ENCODE assay signal across 8 cellular contexts in the genomic region with DNA sequence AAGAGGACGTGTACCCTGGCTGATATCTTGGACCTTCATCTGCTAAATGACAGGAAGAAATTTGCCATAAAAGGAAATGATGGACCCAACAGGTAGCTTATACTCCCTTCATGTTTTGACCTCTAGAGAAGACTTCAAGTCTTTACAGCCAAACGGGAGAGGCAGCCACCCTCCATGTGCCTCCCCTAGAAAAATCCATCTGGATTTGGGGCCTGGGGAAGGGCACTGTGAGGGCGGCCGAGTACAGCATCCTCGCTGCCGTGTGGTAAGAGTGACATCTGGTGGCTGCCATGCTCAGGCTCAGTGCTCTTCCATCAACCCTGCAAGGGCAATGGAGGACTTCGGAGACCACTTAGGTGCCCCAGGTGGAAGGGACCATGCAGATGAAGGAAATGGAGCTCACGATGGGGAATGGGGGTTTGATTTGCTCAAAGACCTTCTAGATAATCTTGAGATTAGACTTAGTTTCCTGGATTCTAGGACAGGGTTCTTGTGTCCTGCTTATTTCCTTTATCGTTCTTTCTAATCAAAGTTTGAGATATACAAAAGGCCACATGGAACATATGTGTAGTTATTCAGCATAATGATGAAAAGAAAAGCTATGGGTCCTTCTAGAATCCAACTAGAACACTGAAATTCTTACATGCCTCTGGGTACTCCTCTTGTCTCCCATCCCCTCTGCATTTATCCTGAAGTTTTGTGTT. TPM values are rescaled to one million over a fixed set of nuclear protein-coding genes. Genes with fewer than 3 reads are reported as not detected.
DNase-seq lines count a peak whose midpoint lies in the region; ATAC-seq and TF ChIP-seq lines count a peak whose summit lies in the region.

No MANE protein-coding gene starts in this region.

- H3K9me3 ChIP-seq in mucosa of descending colon (no peaks in the 10 kb centered on the region), thoracic aorta (no peaks in the 10 kb centered on the region)

- no peaks in the 10 kb centered on the region; the same call in 1 of the 2 replicates for H3K27me3 Mint-ChIP-seq in WTC11 (ENCODE audit: low read depth)

- intact Hi-C loops in mucosa of descending colon (cut with DNase I, micrococcal nuclease), result no loop called here

- ATAC-seq in WTC11 (peak; percentile 100), mucosa of descending colon (peak; percentile 67), thoracic aorta (ENCODE audit: insufficient number of reproducible peaks, low FRiP score, low read depth) (no peak), GM18520 (IDR thresholded peaks at IDR 0.05; ENCODE audit: unreplicated experiment) (no peak)

- peaks cover 7% of the 10 kb centered on the region; the same call in 1 of the 2 replicates for H3K4me1 Mint-ChIP-seq in WTC11

- no peak overlapping the region for H3K27ac Mint-ChIP-seq in WTC11

- no peaks in the 10 kb centered on the region for H3K36me3 Mint-ChIP-seq in WTC11

- DNase-seq in NCI-H1048 (lab: John Stamatoyannopoulos, UW), result peak; percentile 1
- DNase-seq in WTC11 (ENCODE audit: low spot score), result peak; percentile 71
- DNase-seq in epithelial cell of esophagus (ENCODE audit: low read depth), result peak; percentile 69
- DNase-seq in mucosa of descending colon, result peak in 2 of 3 donors; percentile 31 to 36
- no peak for DNase-seq in thoracic aorta (ENCODE audit: low spot score)

- no peaks in the 10 kb centered on the region for H3K27me3 ChIP-seq in thoracic aorta (replicated peaks; ENCODE audit: insufficient read depth)

- CTCF ChIA-PET in WTC11 (lab: Charles Lee), result interaction anchor here (0.6 to 3.7 kb wide), 26 partner anchors 9 to 631 kb away, joined by 3 to 32 read pairs (median 4); no protein-coding TSS in a partner anchor

- POLR2A ChIA-PET in WTC11 (lab: Charles Lee), result interaction anchor here (0.6 kb wide), 1 partner anchor 407 kb away, joined by 3 read pairs; no protein-coding TSS in a partner anchor

- TF ChIP-seq CTCF in 22Rv1 (IDR thresholded peaks at IDR 0.05), result peak; percentile 91
- TF ChIP-seq CTCF in GM12872 (IDR thresholded peaks at IDR 0.05; ENCODE audit: insufficient read depth, low read depth, low read length), result peak; percentile 82
- peak; percentile 62 for TF ChIP-seq CTCF in WTC11 (IDR thresholded peaks at IDR 0.05)
- peak; percentile 96 for TF ChIP-seq CTCF in epithelial cell of esophagus (IDR thresholded peaks at IDR 0.05; ENCODE audit: insufficient read depth, low read depth, low read length, missing control alignments)
- TF ChIP-seq CTCF in mucosa of descending colon (IDR thresholded peaks at IDR 0.05), result peak; percentile 16
- TF ChIP-seq CTCF in thoracic aorta (IDR thresholded peaks at IDR 0.05), result peak; percentile 39

- H3K4me3 ChIP-seq in epithelial cell of esophagus (ENCODE audit: low read length) (no peak overlapping the region), mucosa of descending colon (no peak overlapping the region), thoracic aorta (no peak overlapping the region)

- H3K9me3 Mint-ChIP-seq in WTC11, result no peaks in the 10 kb centered on the region

- H3K4me1 ChIP-seq in mucosa of descending colon (ENCODE audit: low read depth), result no peaks in the 10 kb centered on the region
- H3K4me1 ChIP-seq in thoracic aorta (ENCODE audit: control insufficient read depth in 1 of 2, low read depth in 2 of 2), result no peaks in the 10 kb centered on the region

- no peaks in the 10 kb centered on the region for H3K36me3 ChIP-seq in mucosa of descending colon (ENCODE audit: low read depth)
- H3K36me3 ChIP-seq in thoracic aorta, result no peaks in the 10 kb centered on the region

- H3K27ac ChIP-seq in 22Rv1 (no peak overlapping the region), thoracic aorta (no peak overlapping the region)

- no peak overlapping the region for H3K4me3 Mint-ChIP-seq in WTC11

TF ChIP-seq in WTC11, 78 proteins besides CTCF, POLR2A, EP300 and RAD21:
- TF ChIP-seq KAT7 (CRISPR knock-in tag; IDR thresholded peaks at IDR 0.05; ENCODE audit: borderline replicate concordance) (no peak), TEAD1 (CRISPR knock-in tag; IDR thresholded peaks at IDR 0.05) (no peak)
- TF ChIP-seq, protein P1, sequence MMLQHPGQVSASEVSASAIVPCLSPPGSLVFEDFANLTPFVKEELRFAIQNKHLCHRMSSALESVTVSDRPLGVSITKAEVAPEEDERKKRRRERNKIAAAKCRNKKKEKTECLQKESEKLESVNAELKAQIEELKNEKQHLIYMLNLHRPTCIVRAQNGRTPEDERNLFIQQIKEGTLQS (CRISPR knock-in tag; conservative IDR thresholded peaks at IDR 0.05), result no peak
- TF ChIP-seq, protein P2, sequence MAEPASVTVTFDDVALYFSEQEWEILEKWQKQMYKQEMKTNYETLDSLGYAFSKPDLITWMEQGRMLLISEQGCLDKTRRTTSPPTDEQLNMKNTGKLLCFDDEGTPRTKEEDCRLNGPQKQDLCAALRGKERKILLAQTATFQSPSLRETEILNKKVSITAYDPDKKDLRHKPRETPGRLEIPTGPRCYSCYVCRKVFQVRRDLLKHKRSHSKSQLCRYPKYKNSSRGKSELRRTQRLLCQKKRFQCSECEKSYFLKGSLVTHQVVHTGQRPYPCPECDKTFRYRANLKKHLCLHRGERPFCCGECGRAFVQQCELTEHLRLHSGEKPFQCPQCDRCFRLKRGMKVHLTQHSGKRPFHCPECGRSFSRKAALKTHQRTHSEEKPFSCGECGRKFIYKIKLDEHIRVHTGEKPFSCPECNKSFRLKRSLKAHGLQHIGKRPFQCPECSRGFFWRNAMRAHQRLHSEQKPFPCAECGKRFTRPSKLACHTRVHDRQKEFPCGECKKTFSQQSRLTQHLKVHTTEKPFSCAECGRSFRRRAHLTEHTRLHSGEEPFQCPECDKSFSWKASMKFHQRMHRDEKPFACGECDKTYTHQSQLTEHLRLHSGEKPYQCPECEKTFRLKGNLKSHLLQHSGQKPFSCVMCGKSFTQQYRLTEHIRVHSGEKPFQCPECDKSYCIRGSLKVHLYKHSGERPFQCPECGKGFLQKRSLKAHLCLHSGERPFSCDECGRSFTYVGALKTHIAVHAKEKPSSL (CRISPR knock-in tag; conservative IDR thresholded peaks at IDR 0.05), result no peak
- TF ChIP-seq, protein P3, sequence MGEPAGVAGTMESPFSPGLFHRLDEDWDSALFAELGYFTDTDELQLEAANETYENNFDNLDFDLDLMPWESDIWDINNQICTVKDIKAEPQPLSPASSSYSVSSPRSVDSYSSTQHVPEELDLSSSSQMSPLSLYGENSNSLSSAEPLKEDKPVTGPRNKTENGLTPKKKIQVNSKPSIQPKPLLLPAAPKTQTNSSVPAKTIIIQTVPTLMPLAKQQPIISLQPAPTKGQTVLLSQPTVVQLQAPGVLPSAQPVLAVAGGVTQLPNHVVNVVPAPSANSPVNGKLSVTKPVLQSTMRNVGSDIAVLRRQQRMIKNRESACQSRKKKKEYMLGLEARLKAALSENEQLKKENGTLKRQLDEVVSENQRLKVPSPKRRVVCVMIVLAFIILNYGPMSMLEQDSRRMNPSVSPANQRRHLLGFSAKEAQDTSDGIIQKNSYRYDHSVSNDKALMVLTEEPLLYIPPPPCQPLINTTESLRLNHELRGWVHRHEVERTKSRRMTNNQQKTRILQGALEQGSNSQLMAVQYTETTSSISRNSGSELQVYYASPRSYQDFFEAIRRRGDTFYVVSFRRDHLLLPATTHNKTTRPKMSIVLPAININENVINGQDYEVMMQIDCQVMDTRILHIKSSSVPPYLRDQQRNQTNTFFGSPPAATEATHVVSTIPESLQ (CRISPR knock-in tag; IDR thresholded peaks at IDR 0.05), result no peak

RNA-seq across cellular contexts. Expression of a gene that starts 44.4 kb away (rescaled TPM):
- total RNA-seq in WTC11 (2021) (0.07 to 0.14 TPM in 2 of 3 replicates, not detected in the other), mucosa of descending colon (1 to 10 TPM in 1 of 3 donors, under 1 TPM in 2; 0.09 to 2.0 (median 0.89) TPM), thoracic aorta (10 to 100 TPM in 1 of 2 donors, under 1 TPM in 1; 0.95 to 10.0 TPM)

Comparison
In these comparisons a context has a peak if more than half of its experiments do, and no peak if none do; other contexts are left out.
1. CTCF ChIP-seq: peak in every context shown above with its lines; median percentile 96 in epithelial cell of esophagus; 91 in 22Rv1; 82 in GM12872; 62 in WTC11; 39 in thoracic aorta; 16 in mucosa of descending colon.
2. ATAC-seq: peak in WTC11 (single experiment) and mucosa of descending colon (single experiment); none in thoracic aorta (single experiment) and GM18520 (single experiment).